In the genomic region with DNA sequence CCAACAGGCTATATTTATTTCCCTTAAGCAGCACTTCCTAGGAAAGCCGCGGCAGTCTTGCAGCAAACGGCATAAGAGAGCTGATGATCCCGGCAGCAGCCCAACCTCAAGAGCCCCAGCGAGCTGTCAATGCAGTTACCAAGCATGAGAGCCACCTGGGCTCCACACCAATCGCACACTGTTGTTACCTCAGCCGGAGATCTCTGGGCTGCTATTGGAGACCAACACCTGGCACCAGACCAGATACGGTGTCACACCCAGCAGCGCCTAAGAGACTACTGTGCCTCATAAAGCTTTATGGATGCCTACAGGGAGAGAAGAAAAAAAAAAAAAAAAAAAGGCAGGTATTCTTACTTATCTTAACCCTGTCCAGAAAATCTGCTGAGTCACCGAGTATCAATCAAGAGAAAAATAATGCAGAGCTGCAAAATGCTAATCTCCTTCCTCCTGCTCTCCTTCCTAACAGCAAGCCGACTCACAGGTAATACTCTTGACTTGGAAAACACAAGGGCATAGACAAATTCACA, we compare ENCODE assay signal across 1 cellular context.
TF ChIP-seq lines count a peak whose summit lies in the region.

No MANE protein-coding gene starts in this region.

TF ChIP-seq in GM12878, 131 proteins besides CTCF, POLR2A, EP300 and RAD21:
- TF ChIP-seq BACH1 (IDR thresholded peaks at IDR 0.05; ENCODE audit: borderline replicate concordance) (peak; percentile 78), BHLHE40 (IDR thresholded peaks at IDR 0.05; ENCODE audit: borderline replicate concordance in 1 of 2, low read depth in 2 of 2, low read length in 1 of 2) (0 out of 4 replicates have a peak, but pooled peaks of 1 of the 2 experiments have one; percentile 10), SREBF1 (IDR thresholded peaks at IDR 0.05; ENCODE audit: low read length) (no peak)
